In genomic region chr5:33969572-33970452, GRCh38 we compare ENCODE assay signal across 9 cellular contexts. TPM values are rescaled to one million over a fixed set of nuclear protein-coding genes. Genes with fewer than 3 reads are reported as not detected.
A peak's percentile ranks its signal among the peaks of the same experiment; 100 is the strongest.
DNase-seq lines count a peak whose midpoint lies in the region; ATAC-seq and TF ChIP-seq lines count a peak whose summit lies in the region.
"Had no signal": no experiment of that assay in that cellular context is flagged by ENCODE, and none has a peak within 500 bp of the region (broad histone marks: within the 10 kb centered on the region; RNA-seq: fewer than 3 reads in every experiment).

No MANE protein-coding gene starts in this region.

- peak; percentile 86 for ATAC-seq in GM21528 (IDR thresholded peaks at IDR 0.05; ENCODE audit: low FRiP score, unreplicated experiment)

- DNase-seq in KBM-7 (peak; percentile 27), SW480 (ENCODE audit: low spot score) (peak; percentile 49), fibroblast of the conjunctiva (ENCODE audit: low read depth) (peak; percentile 48), osteocyte (ENCODE audit: extremely low spot score, unreplicated experiment) (no peak), NCI-H1105 treated with DMSO at 0.1 percent for 48 hours (lab: John Stamatoyannopoulos, UW) (no peak)
- DNase-seq in stimulated activated CD4-positive, alpha-beta T cell treated with anti-CD3 and anti-CD28 coated beads, Interleukin-15, amount 100 ng/mL, for 24 hours: no peak
- DNase-seq: activated T-cell treated with anti-CD3 and anti-CD28 coated beads, Interleukin-2, amount 50 U/mL, for 4 hours had no signal

- peak; percentile 88 for TF ChIP-seq CTCF in GM12872 (IDR thresholded peaks at IDR 0.05; ENCODE audit: insufficient read depth, low read depth, low read length)
- peak; percentile 86 for TF ChIP-seq CTCF in osteocyte (IDR thresholded peaks at IDR 0.05)

- no peaks in the 10 kb centered on the region for H3K36me3 Mint-ChIP-seq in osteocyte (ENCODE audit: unreplicated experiment)

- no peaks in the 10 kb centered on the region for H3K9me3 Mint-ChIP-seq in osteocyte (ENCODE audit: unreplicated experiment)
- H3K9me3 Mint-ChIP-seq: activated T-cell treated with anti-CD3 and anti-CD28 coated beads, Interleukin-2, amount 50 U/mL, for 4 hours had no signal

- in situ Hi-C loops in KBM-7 (cut with MboI; ENCODE audit: low pct_unique_long_range_greater_than_20kb, low sequenced_read_pairs): no loop called here

- peaks cover 11% of the 10 kb centered on the region for H3K27me3 Mint-ChIP-seq in osteocyte (ENCODE audit: unreplicated experiment)

- peaks cover 2% of the 10 kb centered on the region for H3K4me1 Mint-ChIP-seq in osteocyte (ENCODE audit: unreplicated experiment)

- no peak overlapping the region for H3K27ac Mint-ChIP-seq in osteocyte (ENCODE audit: unreplicated experiment)

- H3K4me3 Mint-ChIP-seq in osteocyte (ENCODE audit: unreplicated experiment): no peak overlapping the region
- H3K4me3 Mint-ChIP-seq: activated T-cell treated with anti-CD3 and anti-CD28 coated beads, Interleukin-2, amount 50 U/mL, for 4 hours had no signal

RNA-seq across cellular contexts. Expression of gene SLC45A2, which starts 14.7 kb away (rescaled TPM):
- total RNA-seq in osteocyte: not detected in 2 replicates
- total RNA-seq: activated T-cell treated with anti-CD3 and anti-CD28 coated beads, Interleukin-2, amount 50 U/mL, for 4 hours had no signal

RNA-seq across cellular contexts. Expression of gene RXFP3, which starts 33.6 kb away (rescaled TPM):
- total RNA-seq in osteocyte: not detected in 2 replicates
- total RNA-seq: activated T-cell treated with anti-CD3 and anti-CD28 coated beads, Interleukin-2, amount 50 U/mL, for 4 hours had no signal

RNA-seq across cellular contexts. Expression of gene AMACR, which starts 38.0 kb away (rescaled TPM):
- total RNA-seq in osteocyte: 12.8 and 13.0 TPM in 2 replicates

Comparison
In these comparisons a context has a peak if more than half of its experiments do, and no peak if none do; other contexts are left out.
1. DNase-seq: peak in KBM-7 (single experiment), SW480 (single experiment) and fibroblast of the conjunctiva (single experiment); none in osteocyte (single experiment), stimulated activated CD4-positive, alpha-beta T cell treated with anti-CD3 and anti-CD28 coated beads, Interleukin-15, amount 100 ng/mL, for 24 hours (single experiment) and NCI-H1105 treated with DMSO at 0.1 percent for 48 hours (single experiment).